In genomic region chr2:188291617-188292445, GRCh38 we compare ENCODE assay signal across 8 cellular contexts. TPM values are rescaled to one million over a fixed set of nuclear protein-coding genes. Genes with fewer than 3 reads are reported as not detected.
DNase-seq lines count a peak whose midpoint lies in the region; ATAC-seq and TF ChIP-seq lines count a peak whose summit lies in the region.

TSS of gene GULP1 (plus strand) at chr2:188291874. CDS start at chr2:188477703, 185,829 bp downstream.

- intact Hi-C loops in left ventricle myocardium inferior (cut with micrococcal nuclease), result loop anchor here (10.0 kb wide), 1 partner anchor 73 kb away; no protein-coding TSS in a partner anchor
- intact Hi-C loops in posterior cingulate gyrus (cut with DNase I), result loop anchor here (5.0 kb wide), 1 partner anchor 75 kb away; no protein-coding TSS in a partner anchor

- TF ChIP-seq CTCF in GM13976 (IDR thresholded peaks at IDR 0.05; ENCODE audit: borderline replicate concordance, control extremely low read depth, extremely low read depth, insufficient read depth, missing control alignments), result peak; percentile 12
- TF ChIP-seq CTCF in left ventricle myocardium inferior (IDR thresholded peaks at IDR 0.05; ENCODE audit: borderline replicate concordance), result peak; percentile 79

- in situ Hi-C loops in GM13976 (cut with MboI; ENCODE audit: low sequenced_read_pairs, unreplicated experiment), result no loop called here

- peak within 1 kb of the TSS; percentile 81 for H3K4me3 ChIP-seq in left ventricle myocardium inferior

- H3K4me1 ChIP-seq in left ventricle myocardium inferior, result peaks cover 46% of the 10 kb centered on the region

- H3K9me3 ChIP-seq in left ventricle myocardium inferior (replicated peaks), result no peaks in the 10 kb centered on the region

- no peaks in the 10 kb centered on the region for H3K27me3 ChIP-seq in left ventricle myocardium inferior (ENCODE audit: low read depth)

- H3K27ac ChIP-seq in left ventricle myocardium inferior (replicated peaks), result peak within 1 kb of the TSS; percentile 87

- DNase-seq in A172 (ENCODE audit: low spot score), result peak; percentile 62
- peak; percentile 55 for DNase-seq in GM13976 (ENCODE audit: low spot score)
- peak; percentile 55 to 75 for DNase-seq in NCI-H524 (lab: John Stamatoyannopoulos, UW)
- DNase-seq in anterior cingulate cortex (lab: John Stamatoyannopoulos, UW), result peak in 52 of 58 donors; percentile 3 to 70 (median 41)
- DNase-seq in left ventricle myocardium inferior, result peak; percentile 76
- peak; percentile 57 to 94 (median 70) for DNase-seq in posterior cingulate gyrus
- DNase-seq in NCI-H1694 treated with DMSO at 0.1 percent for 48 hours (lab: John Stamatoyannopoulos, UW), result no peak

- no peaks in the 10 kb centered on the region for H3K36me3 ChIP-seq in left ventricle myocardium inferior

- ATAC-seq in HG02763 (IDR thresholded peaks at IDR 0.05; ENCODE audit: unreplicated experiment), result no peak

RNA-seq across cellular contexts. Expression of gene GULP1, which starts in this region (rescaled TPM):
- total RNA-seq in A172 (2014; rRNA removed; shearing (Covaris generic)), result 234 and 320 TPM in 2 replicates
- total RNA-seq in left ventricle myocardium inferior, result 5.7 TPM

Comparison
In these comparisons a context has a peak if more than half of its experiments do, and no peak if none do; other contexts are left out.
1. RNA of gene GULP1 (total RNA-seq): 234 to 320 TPM in A172; 5.7 TPM in left ventricle myocardium inferior (single experiment); every median in the first group is over 10 times any median in the second.